ENCODE assay signal across 1 cellular context in the genomic region with DNA sequence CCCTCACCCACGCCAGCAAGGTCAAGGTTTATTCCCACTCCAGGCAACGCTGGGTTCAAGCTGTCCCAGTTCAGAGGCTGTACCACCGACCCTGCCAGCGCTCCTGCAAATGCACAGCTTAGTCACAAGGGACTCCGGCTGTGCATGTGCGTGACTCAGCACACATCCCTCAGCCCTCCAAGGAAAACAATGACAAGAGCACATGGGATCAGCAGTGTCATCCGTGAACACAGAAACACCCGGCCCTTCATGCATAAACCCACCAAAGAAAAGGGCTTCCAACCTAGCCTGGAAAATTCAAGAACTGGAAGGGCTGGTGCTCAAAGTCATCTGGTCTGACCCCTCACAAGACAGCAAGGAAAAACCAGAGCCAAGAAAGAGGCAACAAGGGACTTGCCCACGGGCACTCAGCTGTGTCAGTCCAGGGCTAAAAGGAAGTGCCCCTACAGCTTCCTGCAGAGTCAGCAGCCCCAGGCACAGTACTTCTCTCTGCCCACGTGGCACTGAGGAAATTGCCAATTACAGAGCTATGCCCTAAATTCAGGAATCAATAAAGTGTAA.
TF ChIP-seq lines count a peak whose summit lies in the region.

No MANE protein-coding gene starts in this region.

TF ChIP-seq in HEK293, 187 proteins besides CTCF, POLR2A, EP300 and RAD21 (continued from another document and continues in another):
- TF ChIP-seq, protein P1, sequence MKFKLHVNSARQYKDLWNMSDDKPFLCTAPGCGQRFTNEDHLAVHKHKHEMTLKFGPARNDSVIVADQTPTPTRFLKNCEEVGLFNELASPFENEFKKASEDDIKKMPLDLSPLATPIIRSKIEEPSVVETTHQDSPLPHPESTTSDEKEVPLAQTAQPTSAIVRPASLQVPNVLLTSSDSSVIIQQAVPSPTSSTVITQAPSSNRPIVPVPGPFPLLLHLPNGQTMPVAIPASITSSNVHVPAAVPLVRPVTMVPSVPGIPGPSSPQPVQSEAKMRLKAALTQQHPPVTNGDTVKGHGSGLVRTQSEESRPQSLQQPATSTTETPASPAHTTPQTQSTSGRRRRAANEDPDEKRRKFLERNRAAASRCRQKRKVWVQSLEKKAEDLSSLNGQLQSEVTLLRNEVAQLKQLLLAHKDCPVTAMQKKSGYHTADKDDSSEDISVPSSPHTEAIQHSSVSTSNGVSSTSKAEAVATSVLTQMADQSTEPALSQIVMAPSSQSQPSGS (tag by site-specific recombination; IDR thresholded peaks at IDR 0.05; ENCODE audit: low read depth) = no peak
- TF ChIP-seq ZNF24 (tag by site-specific recombination; IDR thresholded peaks at IDR 0.05) (0 out of 2 replicates have a peak, but pooled peaks have one; percentile 51), GFI1B (tag by site-specific recombination; IDR thresholded peaks at IDR 0.05) (no peak), ZNF654 (tag by site-specific recombination; IDR thresholded peaks at IDR 0.05; ENCODE audit: low read depth) (no peak), ZNF623 (tag by site-specific recombination; IDR thresholded peaks at IDR 0.05) (no peak), KLF16 (tag by site-specific recombination; IDR thresholded peaks at IDR 0.05) (no peak), EGR2 (tag by site-specific recombination; IDR thresholded peaks at IDR 0.05; ENCODE audit: low read depth) (no peak), IKZF3 (tag by site-specific recombination; IDR thresholded peaks at IDR 0.05) (peak; percentile 41; the same call in 1 of the 2 replicates), ZNF223 (tag by site-specific recombination; IDR thresholded peaks at IDR 0.05) (no peak), ZXDB (tag by site-specific recombination; IDR thresholded peaks at IDR 0.05) (no peak), ZNF292 (tag by site-specific recombination; IDR thresholded peaks at IDR 0.05; ENCODE audit: borderline replicate concordance, low read depth) (no peak), RBAK (tag by site-specific recombination; IDR thresholded peaks at IDR 0.05) (no peak), ZFP3 (tag by site-specific recombination; IDR thresholded peaks at IDR 0.05; ENCODE audit: low read depth) (no peak), SCRT2 (tag by site-specific recombination; IDR thresholded peaks at IDR 0.05) (no peak), ZNF157 (tag by site-specific recombination; IDR thresholded peaks at IDR 0.05) (no peak), ZBTB1 (tag by site-specific recombination; IDR thresholded peaks at IDR 0.05) (no peak), ZNF670 (tag by site-specific recombination; IDR thresholded peaks at IDR 0.05; ENCODE audit: low read depth) (no peak), ZNF433 (tag by site-specific recombination; IDR thresholded peaks at IDR 0.05; ENCODE audit: low read depth) (no peak), KLF7 (tag by site-specific recombination; IDR thresholded peaks at IDR 0.05; ENCODE audit: borderline replicate concordance) (no peak), MEIS1 (CRISPR knock-in tag; IDR thresholded peaks at IDR 0.05; ENCODE audit: borderline replicate concordance) (no peak), TRIM28 (IDR thresholded peaks at IDR 0.05; ENCODE audit: borderline replicate concordance, low read length) (peak; percentile 67; the same call in 1 of the 2 replicates), ZBTB21 (tag by site-specific recombination; IDR thresholded peaks at IDR 0.05) (0 out of 2 replicates have a peak, but pooled peaks have one; percentile 28), ZNF324 (tag by site-specific recombination; IDR thresholded peaks at IDR 0.05) (no peak), FEZF1 (tag by site-specific recombination; IDR thresholded peaks at IDR 0.05) (peak; percentile 84), ZNF48 (tag by site-specific recombination; IDR thresholded peaks at IDR 0.05) (no peak), ZNF133 (tag by site-specific recombination; IDR thresholded peaks at IDR 0.05) (no peak; the same call in 1 of the 2 replicates), ZNF335 (tag by site-specific recombination; conservative IDR thresholded peaks at IDR 0.05) (peak; percentile 46; the same call in 1 of the 2 replicates), OVOL3 (tag by site-specific recombination; IDR thresholded peaks at IDR 0.05) (no peak), ZNF132 (tag by site-specific recombination; IDR thresholded peaks at IDR 0.05; ENCODE audit: borderline replicate concordance) (no peak)
- TF ChIP-seq, protein P2, sequence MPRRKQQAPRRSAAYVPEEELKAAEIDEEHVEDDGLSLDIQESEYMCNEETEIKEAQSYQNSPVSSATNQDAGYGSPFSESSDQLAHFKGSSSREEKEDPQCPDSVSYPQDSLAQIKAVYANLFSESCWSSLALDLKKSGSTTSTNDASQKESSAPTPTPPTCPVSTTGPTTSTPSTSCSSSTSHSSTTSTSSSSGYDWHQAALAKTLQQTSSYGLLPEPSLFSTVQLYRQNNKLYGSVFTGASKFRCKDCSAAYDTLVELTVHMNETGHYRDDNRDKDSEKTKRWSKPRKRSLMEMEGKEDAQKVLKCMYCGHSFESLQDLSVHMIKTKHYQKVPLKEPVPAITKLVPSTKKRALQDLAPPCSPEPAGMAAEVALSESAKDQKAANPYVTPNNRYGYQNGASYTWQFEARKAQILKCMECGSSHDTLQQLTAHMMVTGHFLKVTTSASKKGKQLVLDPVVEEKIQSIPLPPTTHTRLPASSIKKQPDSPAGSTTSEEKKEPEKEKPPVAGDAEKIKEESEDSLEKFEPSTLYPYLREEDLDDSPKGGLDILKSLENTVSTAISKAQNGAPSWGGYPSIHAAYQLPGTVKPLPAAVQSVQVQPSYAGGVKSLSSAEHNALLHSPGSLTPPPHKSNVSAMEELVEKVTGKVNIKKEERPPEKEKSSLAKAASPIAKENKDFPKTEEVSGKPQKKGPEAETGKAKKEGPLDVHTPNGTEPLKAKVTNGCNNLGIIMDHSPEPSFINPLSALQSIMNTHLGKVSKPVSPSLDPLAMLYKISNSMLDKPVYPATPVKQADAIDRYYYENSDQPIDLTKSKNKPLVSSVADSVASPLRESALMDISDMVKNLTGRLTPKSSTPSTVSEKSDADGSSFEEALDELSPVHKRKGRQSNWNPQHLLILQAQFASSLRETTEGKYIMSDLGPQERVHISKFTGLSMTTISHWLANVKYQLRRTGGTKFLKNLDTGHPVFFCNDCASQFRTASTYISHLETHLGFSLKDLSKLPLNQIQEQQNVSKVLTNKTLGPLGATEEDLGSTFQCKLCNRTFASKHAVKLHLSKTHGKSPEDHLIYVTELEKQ (tag by site-specific recombination; IDR thresholded peaks at IDR 0.05; ENCODE audit: borderline replicate concordance) = no peak
- TF ChIP-seq, protein P3, sequence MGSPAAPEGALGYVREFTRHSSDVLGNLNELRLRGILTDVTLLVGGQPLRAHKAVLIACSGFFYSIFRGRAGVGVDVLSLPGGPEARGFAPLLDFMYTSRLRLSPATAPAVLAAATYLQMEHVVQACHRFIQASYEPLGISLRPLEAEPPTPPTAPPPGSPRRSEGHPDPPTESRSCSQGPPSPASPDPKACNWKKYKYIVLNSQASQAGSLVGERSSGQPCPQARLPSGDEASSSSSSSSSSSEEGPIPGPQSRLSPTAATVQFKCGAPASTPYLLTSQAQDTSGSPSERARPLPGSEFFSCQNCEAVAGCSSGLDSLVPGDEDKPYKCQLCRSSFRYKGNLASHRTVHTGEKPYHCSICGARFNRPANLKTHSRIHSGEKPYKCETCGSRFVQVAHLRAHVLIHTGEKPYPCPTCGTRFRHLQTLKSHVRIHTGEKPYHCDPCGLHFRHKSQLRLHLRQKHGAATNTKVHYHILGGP (tag by site-specific recombination; IDR thresholded peaks at IDR 0.05) = no peak
- TF ChIP-seq, protein P4, sequence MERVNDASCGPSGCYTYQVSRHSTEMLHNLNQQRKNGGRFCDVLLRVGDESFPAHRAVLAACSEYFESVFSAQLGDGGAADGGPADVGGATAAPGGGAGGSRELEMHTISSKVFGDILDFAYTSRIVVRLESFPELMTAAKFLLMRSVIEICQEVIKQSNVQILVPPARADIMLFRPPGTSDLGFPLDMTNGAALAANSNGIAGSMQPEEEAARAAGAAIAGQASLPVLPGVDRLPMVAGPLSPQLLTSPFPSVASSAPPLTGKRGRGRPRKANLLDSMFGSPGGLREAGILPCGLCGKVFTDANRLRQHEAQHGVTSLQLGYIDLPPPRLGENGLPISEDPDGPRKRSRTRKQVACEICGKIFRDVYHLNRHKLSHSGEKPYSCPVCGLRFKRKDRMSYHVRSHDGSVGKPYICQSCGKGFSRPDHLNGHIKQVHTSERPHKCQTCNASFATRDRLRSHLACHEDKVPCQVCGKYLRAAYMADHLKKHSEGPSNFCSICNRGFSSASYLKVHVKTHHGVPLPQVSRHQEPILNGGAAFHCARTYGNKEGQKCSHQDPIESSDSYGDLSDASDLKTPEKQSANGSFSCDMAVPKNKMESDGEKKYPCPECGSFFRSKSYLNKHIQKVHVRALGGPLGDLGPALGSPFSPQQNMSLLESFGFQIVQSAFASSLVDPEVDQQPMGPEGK (tag by site-specific recombination; IDR thresholded peaks at IDR 0.05) = 0 out of 2 replicates have a peak, but pooled peaks have one; percentile 15
- TF ChIP-seq, protein P5, sequence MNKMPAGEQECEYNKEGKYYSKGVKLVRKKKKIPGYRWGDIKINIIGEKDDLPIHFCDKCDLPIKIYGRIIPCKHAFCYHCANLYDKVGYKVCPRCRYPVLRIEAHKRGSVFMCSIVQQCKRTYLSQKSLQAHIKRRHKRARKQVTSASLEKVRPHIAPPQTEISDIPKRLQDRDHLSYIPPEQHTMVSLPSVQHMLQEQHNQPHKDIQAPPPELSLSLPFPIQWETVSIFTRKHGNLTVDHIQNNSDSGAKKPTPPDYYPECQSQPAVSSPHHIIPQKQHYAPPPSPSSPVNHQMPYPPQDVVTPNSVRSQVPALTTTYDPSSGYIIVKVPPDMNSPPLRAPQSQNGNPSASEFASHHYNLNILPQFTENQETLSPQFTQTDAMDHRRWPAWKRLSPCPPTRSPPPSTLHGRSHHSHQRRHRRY (tag by site-specific recombination; IDR thresholded peaks at IDR 0.05) = no peak
- TF ChIP-seq, protein P6, sequence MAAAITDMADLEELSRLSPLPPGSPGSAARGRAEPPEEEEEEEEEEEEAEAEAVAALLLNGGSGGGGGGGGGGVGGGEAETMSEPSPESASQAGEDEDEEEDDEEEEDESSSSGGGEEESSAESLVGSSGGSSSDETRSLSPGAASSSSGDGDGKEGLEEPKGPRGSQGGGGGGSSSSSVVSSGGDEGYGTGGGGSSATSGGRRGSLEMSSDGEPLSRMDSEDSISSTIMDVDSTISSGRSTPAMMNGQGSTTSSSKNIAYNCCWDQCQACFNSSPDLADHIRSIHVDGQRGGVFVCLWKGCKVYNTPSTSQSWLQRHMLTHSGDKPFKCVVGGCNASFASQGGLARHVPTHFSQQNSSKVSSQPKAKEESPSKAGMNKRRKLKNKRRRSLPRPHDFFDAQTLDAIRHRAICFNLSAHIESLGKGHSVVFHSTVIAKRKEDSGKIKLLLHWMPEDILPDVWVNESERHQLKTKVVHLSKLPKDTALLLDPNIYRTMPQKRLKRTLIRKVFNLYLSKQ (tag by site-specific recombination; IDR thresholded peaks at IDR 0.05; ENCODE audit: borderline replicate concordance) = no peak
- TF ChIP-seq, protein P7, sequence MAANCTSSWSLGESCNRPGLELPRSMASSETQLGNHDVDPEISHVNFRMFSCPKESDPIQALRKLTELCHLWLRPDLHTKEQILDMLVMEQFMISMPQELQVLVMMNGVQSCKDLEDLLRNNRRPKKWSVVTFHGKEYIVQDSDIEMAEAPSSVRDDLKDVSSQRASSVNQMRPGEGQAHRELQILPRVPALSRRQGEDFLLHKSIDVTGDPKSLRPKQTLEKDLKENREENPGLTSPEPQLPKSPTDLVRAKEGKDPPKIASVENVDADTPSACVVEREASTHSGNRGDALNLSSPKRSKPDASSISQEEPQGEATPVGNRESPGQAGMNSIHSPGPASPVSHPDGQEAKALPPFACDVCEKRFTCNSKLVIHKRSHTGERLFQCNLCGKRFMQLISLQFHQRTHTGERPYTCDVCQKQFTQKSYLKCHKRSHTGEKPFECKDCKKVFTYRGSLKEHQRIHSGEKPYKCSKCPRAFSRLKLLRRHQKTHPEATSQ (tag by site-specific recombination; IDR thresholded peaks at IDR 0.05) = no peak
- TF ChIP-seq, protein P8, sequence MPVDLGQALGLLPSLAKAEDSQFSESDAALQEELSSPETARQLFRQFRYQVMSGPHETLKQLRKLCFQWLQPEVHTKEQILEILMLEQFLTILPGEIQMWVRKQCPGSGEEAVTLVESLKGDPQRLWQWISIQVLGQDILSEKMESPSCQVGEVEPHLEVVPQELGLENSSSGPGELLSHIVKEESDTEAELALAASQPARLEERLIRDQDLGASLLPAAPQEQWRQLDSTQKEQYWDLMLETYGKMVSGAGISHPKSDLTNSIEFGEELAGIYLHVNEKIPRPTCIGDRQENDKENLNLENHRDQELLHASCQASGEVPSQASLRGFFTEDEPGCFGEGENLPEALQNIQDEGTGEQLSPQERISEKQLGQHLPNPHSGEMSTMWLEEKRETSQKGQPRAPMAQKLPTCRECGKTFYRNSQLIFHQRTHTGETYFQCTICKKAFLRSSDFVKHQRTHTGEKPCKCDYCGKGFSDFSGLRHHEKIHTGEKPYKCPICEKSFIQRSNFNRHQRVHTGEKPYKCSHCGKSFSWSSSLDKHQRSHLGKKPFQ (tag by site-specific recombination; IDR thresholded peaks at IDR 0.05) = no peak
- TF ChIP-seq, protein P9, sequence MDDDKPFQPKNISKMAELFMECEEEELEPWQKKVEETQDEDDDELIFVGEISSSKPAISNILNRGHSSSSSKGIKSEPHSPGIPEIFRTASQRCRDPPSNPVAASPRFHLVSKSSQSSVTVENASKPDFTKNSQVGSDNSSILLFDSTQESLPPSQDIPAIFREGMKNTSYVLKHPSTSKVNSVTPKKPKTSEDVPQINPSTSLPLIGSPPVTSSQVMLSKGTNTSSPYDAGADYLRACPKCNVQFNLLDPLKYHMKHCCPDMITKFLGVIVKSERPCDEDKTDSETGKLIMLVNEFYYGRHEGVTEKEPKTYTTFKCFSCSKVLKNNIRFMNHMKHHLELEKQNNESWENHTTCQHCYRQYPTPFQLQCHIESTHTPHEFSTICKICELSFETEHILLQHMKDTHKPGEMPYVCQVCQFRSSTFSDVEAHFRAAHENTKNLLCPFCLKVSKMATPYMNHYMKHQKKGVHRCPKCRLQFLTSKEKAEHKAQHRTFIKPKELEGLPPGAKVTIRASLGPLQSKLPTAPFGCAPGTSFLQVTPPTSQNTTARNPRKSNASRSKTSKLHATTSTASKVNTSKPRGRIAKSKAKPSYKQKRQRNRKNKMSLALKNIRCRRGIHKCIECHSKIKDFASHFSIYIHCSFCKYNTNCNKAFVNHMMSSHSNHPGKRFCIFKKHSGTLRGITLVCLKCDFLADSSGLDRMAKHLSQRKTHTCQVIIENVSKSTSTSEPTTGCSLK (tag by site-specific recombination; IDR thresholded peaks at IDR 0.05) = no peak
- TF ChIP-seq, protein P10, sequence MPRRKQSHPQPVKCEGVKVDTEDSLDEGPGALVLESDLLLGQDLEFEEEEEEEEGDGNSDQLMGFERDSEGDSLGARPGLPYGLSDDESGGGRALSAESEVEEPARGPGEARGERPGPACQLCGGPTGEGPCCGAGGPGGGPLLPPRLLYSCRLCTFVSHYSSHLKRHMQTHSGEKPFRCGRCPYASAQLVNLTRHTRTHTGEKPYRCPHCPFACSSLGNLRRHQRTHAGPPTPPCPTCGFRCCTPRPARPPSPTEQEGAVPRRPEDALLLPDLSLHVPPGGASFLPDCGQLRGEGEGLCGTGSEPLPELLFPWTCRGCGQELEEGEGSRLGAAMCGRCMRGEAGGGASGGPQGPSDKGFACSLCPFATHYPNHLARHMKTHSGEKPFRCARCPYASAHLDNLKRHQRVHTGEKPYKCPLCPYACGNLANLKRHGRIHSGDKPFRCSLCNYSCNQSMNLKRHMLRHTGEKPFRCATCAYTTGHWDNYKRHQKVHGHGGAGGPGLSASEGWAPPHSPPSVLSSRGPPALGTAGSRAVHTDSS (tag by site-specific recombination; IDR thresholded peaks at IDR 0.05) = no peak
